In genomic region chr19:44738603-44739585, GRCh38 we compare ENCODE assay signal across 13 cellular contexts. TPM values are rescaled to one million over a fixed set of nuclear protein-coding genes. Genes with fewer than 3 reads are reported as not detected.
A peak's percentile ranks its signal among the peaks of the same experiment; 100 is the strongest.
DNase-seq lines count a peak whose midpoint lies in the region; ATAC-seq, FAIRE-seq and TF ChIP-seq lines count a peak whose summit lies in the region.
"Had no signal": no experiment of that assay in that cellular context is flagged by ENCODE, and none has a peak within 500 bp of the region (broad histone marks: within the 10 kb centered on the region; RNA-seq: fewer than 3 reads in every experiment).

No MANE protein-coding gene starts in this region.

- no peak for TF ChIP-seq RAD21 in GM12878 (IDR thresholded peaks at IDR 0.05; ENCODE audit: insufficient read depth, low read depth, low read length)

- peaks cover 46% of the 10 kb centered on the region for H3K4me1 Mint-ChIP-seq in stimulated activated naive CD8-positive, alpha-beta T cell treated with anti-CD3 and anti-CD28 coated beads, Interleukin-15, Interleukin-2, amounts not matched to agents 100 ng/mL and 50 ng/mL, for 24 hours (ENCODE audit: low read depth)
- H3K4me1 Mint-ChIP-seq in stimulated activated naive CD8-positive, alpha-beta T cell treated with anti-CD3 and anti-CD28 coated beads, Interleukin-15, amount 100 ng/mL, for 72 hours = peaks cover 42% of the 10 kb centered on the region

- CTCF ChIA-PET in GM12878 (lab: Yijun Ruan, JAX) = interaction anchor here (1.5 to 3.6 kb wide), 7 partner anchors 10 to 50 kb away, joined by 3 to 34 read pairs (median 9); no protein-coding TSS in a partner anchor

- no peaks in the 10 kb centered on the region for H3K9me3 Mint-ChIP-seq in stimulated activated naive CD8-positive, alpha-beta T cell treated with anti-CD3 and anti-CD28 coated beads, Interleukin-15, Interleukin-2, amounts not matched to agents 100 ng/mL and 50 ng/mL, for 24 hours
- no peaks in the 10 kb centered on the region for H3K9me3 Mint-ChIP-seq in stimulated activated naive CD8-positive, alpha-beta T cell treated with anti-CD3 and anti-CD28 coated beads, Interleukin-15, amount 100 ng/mL, for 72 hours

- RAD21 ChIA-PET in GM12878 (lab: Charles Lee; ENCODE audit: unreplicated experiment) = interaction anchor here (0.8 to 2.6 kb wide), 6 partner anchors 11 to 84 kb away, joined by 3 to 27 read pairs (median 3); no protein-coding TSS in a partner anchor

- H3K4me1 ChIP-seq in GM12878 (ENCODE audit: control insufficient read depth, insufficient read depth, low read length) (peaks cover 35% of the 10 kb centered on the region), mucosa of descending colon (ENCODE audit: low read depth) (peaks cover 46% of the 10 kb centered on the region), vagina (peaks cover 35% of the 10 kb centered on the region)

- no peaks in the 10 kb centered on the region for H3K79me2 ChIP-seq in GM12878 (ENCODE audit: control insufficient read depth, insufficient read depth, low read length)

- no peak overlapping the region for H3K9ac ChIP-seq in GM12878 (ENCODE audit: control insufficient read depth, insufficient read depth, low read length)

- H3K4me3 ChIP-seq in GM12878 (no peak overlapping the region), mucosa of descending colon (no peak overlapping the region), vagina (no peak overlapping the region)

- no peak overlapping the region; the same call in 1 of the 2 replicates for H3K4me2 ChIP-seq in GM12878 (ENCODE audit: control insufficient read depth, insufficient read depth)

- H3K27me3 ChIP-seq in GM12878 (replicated peaks in 1 of 2; ENCODE audit: control insufficient read depth in 2 of 2, insufficient read depth in 2 of 2, low read length in 1 of 2) = no peaks in the 10 kb centered on the region
- no peaks in the 10 kb centered on the region for H3K27me3 ChIP-seq in vagina

- no peaks in the 10 kb centered on the region for H3K36me3 ChIP-seq in GM12878 (ENCODE audit: control insufficient read depth in 2 of 2, insufficient read depth in 2 of 2, low read length in 1 of 2)
- H3K36me3 ChIP-seq in mucosa of descending colon (ENCODE audit: low read depth) = no peaks in the 10 kb centered on the region
- no peaks in the 10 kb centered on the region for H3K36me3 ChIP-seq in vagina

- no peak for DNase-seq in stimulated activated naive CD8-positive, alpha-beta T cell treated with anti-CD3 and anti-CD28 coated beads, Interleukin-15, amount 100 ng/mL, for 72 hours
- DNase-seq in GM12878 (ENCODE audit: low read depth, low spot score) = no peak
- peak; percentile 62 to 81 (median 67) for DNase-seq in mucosa of descending colon
- DNase-seq in vagina (ENCODE audit: extremely low spot score in 2 of 2) = no peak
- no peak for DNase-seq in GM12891 (ENCODE audit: insufficient read length, low spot score)
- DNase-seq in dedifferentiated amniotic fluid mesenchymal stem cell (ENCODE audit: extremely low spot score) = no peak
- DNase-seq: activated T-cell treated with anti-CD3 and anti-CD28 coated beads for 4 hours; effector CD8-positive, alpha-beta T cell; head of caudate nucleus had no signal

- no peak for ATAC-seq in stimulated activated naive CD8-positive, alpha-beta T cell treated with anti-CD3 and anti-CD28 coated beads, Interleukin-15, amount 100 ng/mL, for 72 hours
- ATAC-seq in GM12878 = peak; percentile 73
- peak; percentile 19 for ATAC-seq in mucosa of descending colon
- ATAC-seq in HG03460 (IDR thresholded peaks at IDR 0.05; ENCODE audit: unreplicated experiment) = no peak

- TF ChIP-seq CTCF in GM12878 (IDR thresholded peaks at IDR 0.05 in 2 of 3, conservative IDR thresholded peaks at IDR 0.05 in 1 of 3; ENCODE audit: control insufficient read depth in 2 of 3, extremely low read depth in 1 of 3, insufficient read depth in 1 of 3, low read depth in 3 of 3, low read length in 3 of 3) = no peak
- no peak for TF ChIP-seq CTCF in mucosa of descending colon (IDR thresholded peaks at IDR 0.05)
- no peak for TF ChIP-seq CTCF in vagina (IDR thresholded peaks at IDR 0.05)

- H3K9me3 ChIP-seq in GM12878 (replicated peaks; ENCODE audit: control insufficient read depth, insufficient read depth, low read length) (no peaks in the 10 kb centered on the region), mucosa of descending colon (no peaks in the 10 kb centered on the region), vagina (no peaks in the 10 kb centered on the region)

- H3K27ac Mint-ChIP-seq in stimulated activated naive CD8-positive, alpha-beta T cell treated with anti-CD3 and anti-CD28 coated beads, Interleukin-15, Interleukin-2, amounts not matched to agents 100 ng/mL and 50 ng/mL, for 24 hours = peak overlapping the region; percentile 58
- no peak overlapping the region for H3K27ac Mint-ChIP-seq in stimulated activated naive CD8-positive, alpha-beta T cell treated with anti-CD3 and anti-CD28 coated beads, Interleukin-15, amount 100 ng/mL, for 72 hours

- in situ Hi-C loops in GM12878 (cut with MboI) = no loop called here

- intact Hi-C loops in GM12878 (cut with micrococcal nuclease; ENCODE audit: unreplicated experiment) (no loop called here), mucosa of descending colon (cut with DNase I, micrococcal nuclease) (no loop called here), vagina (cut with DNase I) (no loop called here)

- H2AFZ ChIP-seq in GM12878 (ENCODE audit: control insufficient read depth, low read depth, low read length) = no peak overlapping the region

- no TSS peak for BruUV-seq in GM12878 (replicated peaks; lab: Mats Ljungman, UMichigan)

- no peak overlapping the region for H3K4me3 Mint-ChIP-seq in stimulated activated naive CD8-positive, alpha-beta T cell treated with anti-CD3 and anti-CD28 coated beads, Interleukin-15, Interleukin-2, amounts not matched to agents 100 ng/mL and 50 ng/mL, for 24 hours
- no peak overlapping the region for H3K4me3 Mint-ChIP-seq in stimulated activated naive CD8-positive, alpha-beta T cell treated with anti-CD3 and anti-CD28 coated beads, Interleukin-15, amount 100 ng/mL, for 72 hours

- TF ChIP-seq EP300 in GM12878 (IDR thresholded peaks at IDR 0.05; ENCODE audit: borderline replicate concordance in 1 of 2, control insufficient read depth in 1 of 2, low read depth in 2 of 2, low read length in 2 of 2) = peak in 1 of 2 experiments; percentile 34; a peak in 1 of 4 replicates

- H4K20me1 ChIP-seq in GM12878 (ENCODE audit: control insufficient read depth, insufficient read depth) = no peaks in the 10 kb centered on the region

- H3K36me3 Mint-ChIP-seq in stimulated activated naive CD8-positive, alpha-beta T cell treated with anti-CD3 and anti-CD28 coated beads, Interleukin-15, Interleukin-2, amounts not matched to agents 100 ng/mL and 50 ng/mL, for 24 hours (ENCODE audit: low read depth) = no peaks in the 10 kb centered on the region

- no peaks in the 10 kb centered on the region for H3K27me3 Mint-ChIP-seq in stimulated activated naive CD8-positive, alpha-beta T cell treated with anti-CD3 and anti-CD28 coated beads, Interleukin-15, Interleukin-2, amounts not matched to agents 100 ng/mL and 50 ng/mL, for 24 hours
- no peaks in the 10 kb centered on the region for H3K27me3 Mint-ChIP-seq in stimulated activated naive CD8-positive, alpha-beta T cell treated with anti-CD3 and anti-CD28 coated beads, Interleukin-15, amount 100 ng/mL, for 72 hours

- SMC1A ChIA-PET in GM12878 (lab: Charles Lee; ENCODE audit: uncharacterized antibody, unreplicated experiment) = interaction anchor here (1.0 to 3.5 kb wide), 8 partner anchors 10 to 50 kb away, joined by 3 to 36 read pairs (median 6); no protein-coding TSS in a partner anchor

- no peak for TF ChIP-seq POLR2A in GM12878 (IDR thresholded peaks at IDR 0.05; ENCODE audit: low read depth, low read length)
- TF ChIP-seq POLR2A in vagina (IDR thresholded peaks at IDR 0.05) = no peak
- no peak for TF ChIP-seq POLR2A in GM12891 (IDR thresholded peaks at IDR 0.05; ENCODE audit: low read depth, low read length)

- FAIRE-seq in GM12878 (lab: Jason Lieb, UNC) (no peak), GM12891 (lab: Jason Lieb, UNC) (no peak)
- FAIRE-seq: TTC549 had no signal

- H3K27ac ChIP-seq in GM12878 (ENCODE audit: control insufficient read depth, insufficient read depth) (peak overlapping the region; percentile 77), vagina (peak overlapping the region; percentile 3)

- 37% methylated on average over 12 of the region's 12 CpGs for WGBS in GM12878 (ENCODE audit: insufficient coverage, insufficient replicate concordance, low lambda C conversion rate, missing lambda C conversion rate)

- POLR2A ChIA-PET in GM12878 (lab: Charles Lee) = interaction anchor here (0.5 to 3.8 kb wide), 9 partner anchors 10 to 33 kb away, joined by 3 to 20 read pairs (median 5); partner anchors contain the start of gene BCL3

RNA-seq across cellular contexts. Expression of gene BCL3, which starts 9.6 kb away (rescaled TPM):
- 8.9 and 15.2 TPM in 2 replicates for total RNA-seq in GM12878 (2013; cell fraction: nucleolus; rRNA removed)
- total RNA-seq in GM12878 (2014; rRNA removed) = 5.2 and 6.5 TPM in 2 replicates
- 1.7 and 2.0 TPM in 2 replicates for total RNA-seq in GM12878 (2014; rRNA removed; fragmentation: Illumina TruSeq; extraction: Trizol)
- total RNA-seq in GM12878 (2021) = 22.7 and 26.4 TPM in 2 replicates
- polyA plus RNA-seq in GM12878 (2011; ENCODE audit: low read depth) = 5.6 TPM
- 1.7 and 2.3 TPM in 2 replicates for polyA plus RNA-seq in GM12878 (2011; rRNA removed)
- polyA plus RNA-seq in GM12878 (2011; cell fraction: cytosol; rRNA removed) = 6.5 and 6.9 TPM in 2 replicates
- 33.6 and 46.6 TPM in 2 replicates for polyA plus RNA-seq in GM12878 (2011; cell fraction: nucleus; rRNA removed)
- polyA plus RNA-seq in GM12878 (2012) = 18.8 and 19.6 TPM in 2 replicates
- 1.0 and 4.9 TPM in 2 replicates for polyA plus RNA-seq in GM12878 (2014; fragmentation: Illumina TruSeq; extraction: Trizol)
- polyA plus RNA-seq in GM12878 (2014; fragmentation: Nextera tagmentation; extraction: Ambion mirVana) = 1 to 10 TPM in 1 of 2 experiments, under 1 TPM in 1; 0.55 to 1.1 TPM
- 19.2 and 25.5 TPM in 2 replicates for polyA plus RNA-seq in GM12878 (2014; rRNA removed)
- 10 to 100 TPM in 1 of 2 experiments, 1 to 10 TPM in 1; 2.3 to 17.6 TPM for polyA plus RNA-seq in GM12878 (2016; fragmentation: Nextera tagmentation; extraction: Ambion mirVana)
- 3.7 and 7.5 TPM in 2 replicates for polyA minus RNA-seq in GM12878 (2011; rRNA and poly(A)+ RNA removed)
- polyA minus RNA-seq in GM12878 (2011; cell fraction: cytosol; rRNA and poly(A)+ RNA removed) = 11.7 and 18.0 TPM in 2 replicates
- polyA minus RNA-seq in GM12878 (2011; cell fraction: nucleus; rRNA and poly(A)+ RNA removed) = 6.0 and 10.0 TPM in 2 replicates
- total RNA-seq in mucosa of descending colon = 100 to 1,000 TPM in 1 of 3 donors, 10 to 100 TPM in 2; 78.9 to 145 (median 90.6) TPM
- 86.9 TPM for total RNA-seq in vagina
- 16.1 TPM for polyA plus RNA-seq in GM12891 (2012; ENCODE audit: low read depth, missing spikeins)

RNA-seq across cellular contexts. Expression of gene CBLC, which starts 38.8 kb away (rescaled TPM):
- not detected in 2 replicates for total RNA-seq in GM12878 (2013; cell fraction: nucleolus; rRNA removed)
- not detected in 2 replicates for total RNA-seq in GM12878 (2014; rRNA removed)
- total RNA-seq in GM12878 (2014; rRNA removed; fragmentation: Illumina TruSeq; extraction: Trizol) = not detected in 2 replicates
- total RNA-seq in GM12878 (2021) = 0.19 TPM in 1 of 2 replicates, not detected in the other
- not detected for polyA plus RNA-seq in GM12878 (2011; ENCODE audit: low read depth)
- polyA plus RNA-seq in GM12878 (2011; rRNA removed) = not detected in 2 replicates
- polyA plus RNA-seq in GM12878 (2011; cell fraction: cytosol; rRNA removed) = not detected in 2 replicates
- not detected in 2 replicates for polyA plus RNA-seq in GM12878 (2011; cell fraction: nucleus; rRNA removed)
- not detected in 2 replicates for polyA plus RNA-seq in GM12878 (2012)
- not detected in 2 replicates for polyA plus RNA-seq in GM12878 (2014; fragmentation: Illumina TruSeq; extraction: Trizol)
- not detected for polyA plus RNA-seq in GM12878 (2014; fragmentation: Nextera tagmentation; extraction: Ambion mirVana)
- not detected in 2 replicates for polyA plus RNA-seq in GM12878 (2014; rRNA removed)
- polyA plus RNA-seq in GM12878 (2016; fragmentation: Nextera tagmentation; extraction: Ambion mirVana) = not detected
- polyA minus RNA-seq in GM12878 (2011; rRNA and poly(A)+ RNA removed) = not detected in 2 replicates
- not detected in 2 replicates for polyA minus RNA-seq in GM12878 (2011; cell fraction: cytosol; rRNA and poly(A)+ RNA removed)
- not detected in 2 replicates for polyA minus RNA-seq in GM12878 (2011; cell fraction: nucleus; rRNA and poly(A)+ RNA removed)
- total RNA-seq in mucosa of descending colon = 10 to 100 TPM; 36.5 to 92.6 (median 59.1) TPM
- 42.2 TPM for total RNA-seq in vagina
- polyA plus RNA-seq in GM12891 (2012; ENCODE audit: low read depth, missing spikeins) = not detected

RNA-seq across cellular contexts. Expression of gene CEACAM16, which starts 39.9 kb away (rescaled TPM):
- total RNA-seq in GM12878 (2013; cell fraction: nucleolus; rRNA removed) = not detected in 2 replicates
- total RNA-seq in GM12878 (2014; rRNA removed) (not detected in 2 replicates), GM12878 (2014; rRNA removed; fragmentation: Illumina TruSeq; extraction: Trizol) (not detected in 2 replicates), GM12878 (2021) (not detected in 2 replicates), mucosa of descending colon (under 1 TPM in 1 of 3 donors, not detected in 2; 0.17 TPM), vagina (not detected)
- not detected for polyA plus RNA-seq in GM12878 (2011; ENCODE audit: low read depth)
- polyA plus RNA-seq in GM12878 (2011; rRNA removed) (not detected in 2 replicates), GM12878 (2014; fragmentation: Illumina TruSeq; extraction: Trizol) (not detected in 2 replicates), GM12878 (2014; fragmentation: Nextera tagmentation; extraction: Ambion mirVana) (not detected), GM12878 (2014; rRNA removed) (not detected in 2 replicates), GM12878 (2016; fragmentation: Nextera tagmentation; extraction: Ambion mirVana) (not detected)
- not detected in 2 replicates for polyA plus RNA-seq in GM12878 (2011; cell fraction: cytosol; rRNA removed)
- polyA plus RNA-seq in GM12878 (2011; cell fraction: nucleus; rRNA removed) = not detected in 2 replicates
- polyA plus RNA-seq in GM12878 (2012) = not detected in 2 replicates
- polyA minus RNA-seq in GM12878 (2011; rRNA and poly(A)+ RNA removed) = not detected in 2 replicates
- not detected in 2 replicates for polyA minus RNA-seq in GM12878 (2011; cell fraction: cytosol; rRNA and poly(A)+ RNA removed)
- polyA minus RNA-seq in GM12878 (2011; cell fraction: nucleus; rRNA and poly(A)+ RNA removed) = not detected in 2 replicates
- 0.05 TPM for polyA plus RNA-seq in GM12891 (2012; ENCODE audit: low read depth, missing spikeins)
- total RNA-seq: urinary bladder had no signal
- polyA plus RNA-seq: urinary bladder had no signal

Comparison
In these comparisons a context has a peak if more than half of its experiments do, and no peak if none do; other contexts are left out.
1. ATAC-seq: peak in GM12878 (single experiment) and mucosa of descending colon (single experiment); none in stimulated activated naive CD8-positive, alpha-beta T cell treated with anti-CD3 and anti-CD28 coated beads, Interleukin-15, amount 100 ng/mL, for 72 hours (single experiment) and HG03460 (single experiment).
2. DNase-seq: peak in mucosa of descending colon (3 of 3); none in stimulated activated naive CD8-positive, alpha-beta T cell treated with anti-CD3 and anti-CD28 coated beads, Interleukin-15, amount 100 ng/mL, for 72 hours (0 of 2), GM12878 (single experiment), vagina (0 of 2), GM12891 (single experiment) and dedifferentiated amniotic fluid mesenchymal stem cell (single experiment).
3. RNA of gene CBLC, which starts 38.8 kb away (total RNA-seq): 36.5 to 92.6 TPM in mucosa of descending colon and 42.2 TPM in vagina (single experiment); 0.19 TPM in GM12878; every median in the first group is over 10 times any median in the second.